19 cellular contexts compared by ENCODE assay signal in genomic region chr15:60442763-60443162, GRCh38. TPM values are rescaled to one million over a fixed set of nuclear protein-coding genes. Genes with fewer than 3 reads are reported as not detected.
DNase-seq lines count a peak whose midpoint lies in the region; ATAC-seq and TF ChIP-seq lines count a peak whose summit lies in the region.
"Had no signal": no experiment of that assay in that cellular context is flagged by ENCODE, and none has a peak within 500 bp of the region (broad histone marks: within the 10 kb centered on the region; RNA-seq: fewer than 3 reads in every experiment).

No MANE protein-coding gene starts in this region.

- peaks cover 3% of the 10 kb centered on the region for H3K4me1 Mint-ChIP-seq in activated naive CD8-positive, alpha-beta T cell treated with anti-CD3 and anti-CD28 coated beads, Interleukin-2, amount 50 U/mL, for 24 hours
- H3K4me1 Mint-ChIP-seq in naive thymus-derived CD4-positive, alpha-beta T cell = peaks cover 0 to 9% (median 4%) of the 10 kb centered on the region in 7 donors

- H3K4me1 ChIP-seq in ACC112 (ENCODE audit: control insufficient read depth, insufficient read depth, low read length, unreplicated experiment) = peaks cover 29% of the 10 kb centered on the region
- H3K4me1 ChIP-seq in RWPE2 (ENCODE audit: insufficient read depth, poor library complexity, severe bottlenecking) = peaks cover 28% of the 10 kb centered on the region
- H3K4me1 ChIP-seq in naive thymus-derived CD4-positive, alpha-beta T cell (ENCODE audit: control insufficient read depth in 2 of 2, insufficient read depth in 2 of 2, low read length in 2 of 2) = no peaks in the 10 kb centered on the region
- H3K4me1 ChIP-seq: BE2C had no signal

- POLR2A ChIA-PET in naive thymus-derived CD4-positive, alpha-beta T cell (lab: Charles Lee) = no interaction called here

- no peaks in the 10 kb centered on the region for H3K27me3 Mint-ChIP-seq in activated naive CD8-positive, alpha-beta T cell treated with anti-CD3 and anti-CD28 coated beads, Interleukin-2, amount 50 U/mL, for 24 hours
- no peaks in the 10 kb centered on the region for H3K27me3 Mint-ChIP-seq in naive thymus-derived CD4-positive, alpha-beta T cell

- TF ChIP-seq CTCF in RWPE2 (IDR thresholded peaks at IDR 0.05; ENCODE audit: poor library complexity, severe bottlenecking) = no peak
- TF ChIP-seq CTCF in foreskin fibroblast (IDR thresholded peaks at IDR 0.05; ENCODE audit: low read depth, low read length) = no peak

- H3K79me2 ChIP-seq in ACC112 (ENCODE audit: control insufficient read depth, insufficient read depth, low read length, unreplicated experiment) = peaks cover 9% of the 10 kb centered on the region

- H3K4me3 ChIP-seq in ACC112 (ENCODE audit: low read depth, low read length) = peak overlapping the region; percentile 20; the same call in 1 of the 2 replicates
- H3K4me3 ChIP-seq in RWPE2 (ENCODE audit: severe bottlenecking) = no peak overlapping the region
- no peak overlapping the region for H3K4me3 ChIP-seq in foreskin fibroblast (ENCODE audit: low read depth in 1 of 2, low read length in 2 of 2)
- no peak overlapping the region for H3K4me3 ChIP-seq in naive thymus-derived CD4-positive, alpha-beta T cell (ENCODE audit: low read length)
- H3K4me3 ChIP-seq: heart left ventricle had no signal

- peaks cover 24% of the 10 kb centered on the region for H3K36me3 Mint-ChIP-seq in activated naive CD8-positive, alpha-beta T cell treated with anti-CD3 and anti-CD28 coated beads, Interleukin-2, amount 50 U/mL, for 24 hours (ENCODE audit: low read depth)
- H3K36me3 Mint-ChIP-seq in naive thymus-derived CD4-positive, alpha-beta T cell = peaks cover 2 to 30% (median 8%) of the 10 kb centered on the region in 5 donors

- ATAC-seq in RWPE2 (ENCODE audit: low read depth) (peak; percentile 53), HG03159 (IDR thresholded peaks at IDR 0.05; ENCODE audit: unreplicated experiment) (no peak)
- ATAC-seq in activated naive CD8-positive, alpha-beta T cell treated with anti-CD3 and anti-CD28 coated beads, Interleukin-2, amount 50 U/mL, for 24 hours = no peak
- no peak for ATAC-seq in naive thymus-derived CD4-positive, alpha-beta T cell
- ATAC-seq: activated CD4-positive, CD25-positive, alpha-beta regulatory T cell treated with anti-CD3 and anti-CD28 coated beads, Interleukin-2, amount 50 U/mL, for 24 hours; heart left ventricle had no signal

- H3K27ac ChIP-seq in ACC112 (ENCODE audit: low read depth, low read length) = peak overlapping the region; percentile 14; the same call in 1 of the 2 replicates
- H3K27ac ChIP-seq in RWPE2 (ENCODE audit: poor library complexity, severe bottlenecking) = peak overlapping the region; percentile 48
- no peak overlapping the region for H3K27ac ChIP-seq in naive thymus-derived CD4-positive, alpha-beta T cell (ENCODE audit: low read depth, low read length)
- H3K27ac ChIP-seq: heart left ventricle had no signal

- no peak overlapping the region for H2AFZ ChIP-seq in ACC112 (ENCODE audit: low read length, unreplicated experiment)

- H3K4me3 Mint-ChIP-seq in activated naive CD8-positive, alpha-beta T cell treated with anti-CD3 and anti-CD28 coated beads, Interleukin-2, amount 50 U/mL, for 24 hours = no peak overlapping the region
- no peak overlapping the region for H3K4me3 Mint-ChIP-seq in naive thymus-derived CD4-positive, alpha-beta T cell
- H3K4me3 Mint-ChIP-seq: T-helper 2 cell treated with Interferon-gamma antibody and Interleukin-4, amounts not matched to agents 5 μg/mL and 100 μg/mL, for 36 hours had no signal

- CTCF ChIA-PET in naive thymus-derived CD4-positive, alpha-beta T cell (lab: Charles Lee) = interaction anchor here (0.6 to 4.4 kb wide), 2 partner anchors 44 to 84 kb away, joined by 3 to 27 read pairs; no protein-coding TSS in a partner anchor

- no peak overlapping the region for H3K27ac Mint-ChIP-seq in activated naive CD8-positive, alpha-beta T cell treated with anti-CD3 and anti-CD28 coated beads, Interleukin-2, amount 50 U/mL, for 24 hours
- H3K27ac Mint-ChIP-seq in naive thymus-derived CD4-positive, alpha-beta T cell = no peak overlapping the region
- H3K27ac Mint-ChIP-seq: T-helper 2 cell treated with Interferon-gamma antibody and Interleukin-4, amounts not matched to agents 5 μg/mL and 100 μg/mL, for 36 hours had no signal

- intact Hi-C loops in posterior vena cava (cut with DNase I) = loop anchor here in 1 of 2 donors (10.0 kb wide), 1 partner anchor 88 kb away; no protein-coding TSS in a partner anchor
- intact Hi-C loops in naive thymus-derived CD4-positive, alpha-beta T cell (cut with micrococcal nuclease) = no loop called here

- no peaks in the 10 kb centered on the region for H3K36me3 ChIP-seq in ACC112 (ENCODE audit: insufficient read depth, low read length)
- peaks cover 68% of the 10 kb centered on the region for H3K36me3 ChIP-seq in RWPE2 (ENCODE audit: low read depth)
- peaks cover 0 to 23% (median 4%) of the 10 kb centered on the region in 3 experiments for H3K36me3 ChIP-seq in naive thymus-derived CD4-positive, alpha-beta T cell (ENCODE audit: control insufficient read depth in 2 of 3, insufficient read depth in 3 of 3, low read length in 3 of 3)
- H3K36me3 ChIP-seq: BE2C had no signal

- H3K27me3 ChIP-seq in ACC112 (ENCODE audit: insufficient read depth, low read length) = no peaks in the 10 kb centered on the region
- no peaks in the 10 kb centered on the region for H3K27me3 ChIP-seq in RWPE2 (ENCODE audit: insufficient read depth, poor library complexity, severe bottlenecking)
- H3K27me3 ChIP-seq in naive thymus-derived CD4-positive, alpha-beta T cell (ENCODE audit: control insufficient read depth in 2 of 2, insufficient read depth in 2 of 2, low read length in 2 of 2) = no peaks in the 10 kb centered on the region
- H3K27me3 ChIP-seq: BE2C, heart left ventricle had no signal

- no peaks in the 10 kb centered on the region for H3K9me3 ChIP-seq in RWPE2 (ENCODE audit: severe bottlenecking)
- H3K9me3 ChIP-seq in naive thymus-derived CD4-positive, alpha-beta T cell (ENCODE audit: control insufficient read depth in 2 of 3, low read length in 3 of 3) = no peaks in the 10 kb centered on the region
- H3K9me3 ChIP-seq: BE2C, heart left ventricle had no signal

- DNase-seq in GM04504 (ENCODE audit: low read depth) = peak; percentile 30
- DNase-seq in RWPE2 (ENCODE audit: low spot score) = no peak
- DNase-seq in foreskin fibroblast = peak; percentile 24 to 56
- no peak for DNase-seq in activated naive CD8-positive, alpha-beta T cell treated with anti-CD3 and anti-CD28 coated beads, Interleukin-2, amount 50 U/mL, for 24 hours
- no peak for DNase-seq in posterior vena cava (ENCODE audit: low spot score)
- DNase-seq in naive thymus-derived CD4-positive, alpha-beta T cell = no peak
- DNase-seq: activated gamma-delta T cell, aorta, BE2C, cortex of kidney, erythroblast, heart left ventricle, kidney, MV-4-11, SIG-M5 had no signal

- no peaks in the 10 kb centered on the region for H3K9me3 Mint-ChIP-seq in activated naive CD8-positive, alpha-beta T cell treated with anti-CD3 and anti-CD28 coated beads, Interleukin-2, amount 50 U/mL, for 24 hours
- no peaks in the 10 kb centered on the region for H3K9me3 Mint-ChIP-seq in naive thymus-derived CD4-positive, alpha-beta T cell
- H3K9me3 Mint-ChIP-seq: T-helper 2 cell treated with Interferon-gamma antibody and Interleukin-4, amounts not matched to agents 5 μg/mL and 100 μg/mL, for 36 hours had no signal

RNA-seq across cellular contexts. Expression of gene ICE2, which starts 36.2 kb away (rescaled TPM):
- total RNA-seq in posterior vena cava = 10 to 100 TPM; 42.6 to 43.6 TPM
- total RNA-seq in naive thymus-derived CD4-positive, alpha-beta T cell = 10 to 100 TPM; 44.8 to 70.9 (median 68.0) TPM
- polyA plus RNA-seq in naive thymus-derived CD4-positive, alpha-beta T cell = 10 to 100 TPM; 45.6 to 54.7 TPM

RNA-seq across cellular contexts. Expression of gene ANXA2, which starts 45.0 kb away (rescaled TPM):
- 1,000 to 10,000 TPM in 1 of 2 donors, 100 to 1,000 TPM in 1; 815 to 1,045 TPM for total RNA-seq in posterior vena cava
- total RNA-seq in naive thymus-derived CD4-positive, alpha-beta T cell = 100 to 1,000 TPM in 2 of 5 experiments, 10 to 100 TPM in 3; 28.8 to 377 (median 42.4) TPM
- polyA plus RNA-seq in naive thymus-derived CD4-positive, alpha-beta T cell = 10 to 100 TPM; 25.5 to 36.6 TPM

Comparison
In these comparisons a context has a peak if more than half of its experiments do, and no peak if none do; other contexts are left out.
1. DNase-seq: peak in GM04504 (single experiment) and foreskin fibroblast (2 of 2); none in RWPE2 (single experiment), activated naive CD8-positive, alpha-beta T cell treated with anti-CD3 and anti-CD28 coated beads, Interleukin-2, amount 50 U/mL, for 24 hours (single experiment), posterior vena cava (single experiment) and naive thymus-derived CD4-positive, alpha-beta T cell (0 of 9).